Comparison of ENCODE assay signal across 24 cellular contexts in the genomic region with DNA sequence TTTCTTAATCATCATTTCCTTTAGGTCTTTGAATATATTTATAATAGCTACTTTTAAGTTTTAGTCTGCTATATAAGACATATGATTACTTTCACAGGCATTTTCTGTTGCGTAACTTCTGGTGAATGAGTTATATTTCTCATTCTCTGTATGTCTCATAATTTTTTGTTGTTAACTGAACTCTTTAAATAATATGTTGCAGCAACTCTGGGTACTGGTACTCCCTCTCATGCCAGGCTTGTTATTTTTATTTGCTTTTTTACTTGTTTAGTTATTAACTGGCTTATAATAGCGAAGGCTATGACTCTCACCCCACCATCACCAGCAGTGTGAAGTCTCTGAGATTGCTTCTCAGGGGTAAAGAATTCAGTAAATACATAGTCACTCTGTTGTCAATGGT.
A peak's percentile ranks its signal among the peaks of the same experiment; 100 is the strongest.
DNase-seq lines count a peak whose midpoint lies in the region; ATAC-seq and TF ChIP-seq lines count a peak whose summit lies in the region.
"Had no signal": no experiment of that assay in that cellular context is flagged by ENCODE, and none has a peak within 500 bp of the region (broad histone marks: within the 10 kb centered on the region; RNA-seq: fewer than 3 reads in every experiment).

No MANE protein-coding gene starts in this region.

- no peaks in the 10 kb centered on the region for H3K4me1 Mint-ChIP-seq in stimulated activated naive CD8-positive, alpha-beta T cell treated with anti-CD3 and anti-CD28 coated beads, Interleukin-15, amount 100 ng/mL, for 72 hours
- H3K4me1 Mint-ChIP-seq: activated naive CD8-positive, alpha-beta T cell treated with anti-CD3 and anti-CD28 coated beads for 36 hours; CD4-positive, CD25-positive, alpha-beta regulatory T cell had no signal

- no peak overlapping the region for H3K4me3 Mint-ChIP-seq in stimulated activated naive CD8-positive, alpha-beta T cell treated with anti-CD3 and anti-CD28 coated beads, Interleukin-15, amount 100 ng/mL, for 72 hours
- H3K4me3 Mint-ChIP-seq: activated naive CD8-positive, alpha-beta T cell treated with anti-CD3 and anti-CD28 coated beads for 36 hours; CD4-positive, CD25-positive, alpha-beta regulatory T cell had no signal

- no peak overlapping the region for H3K27ac Mint-ChIP-seq in stimulated activated naive CD8-positive, alpha-beta T cell treated with anti-CD3 and anti-CD28 coated beads, Interleukin-15, amount 100 ng/mL, for 72 hours
- H3K27ac Mint-ChIP-seq: activated naive CD8-positive, alpha-beta T cell treated with anti-CD3 and anti-CD28 coated beads for 36 hours had no signal

- DNase-seq in MV-4-11 (lab: John Stamatoyannopoulos, UW) = peak; percentile 7
- peak; percentile 51 for DNase-seq in astrocyte of the spinal cord (ENCODE audit: low read depth, low spot score)
- DNase-seq in fibroblast of pulmonary artery (ENCODE audit: low read depth) = peak; percentile 63
- peak; percentile 67 for DNase-seq in skeletal muscle cell (ENCODE audit: low read depth)
- DNase-seq in stimulated activated CD4-positive, alpha-beta T cell treated with anti-CD3 and anti-CD28 coated beads, Interleukin-4, amount 100 ng/mL, for 4 hours = no peak
- DNase-seq in NCI-H1105 treated with DMSO at 0.1 percent for 48 hours (lab: John Stamatoyannopoulos, UW) = no peak
- DNase-seq in stimulated activated naive CD8-positive, alpha-beta T cell treated with anti-CD3 and anti-CD28 coated beads, Interleukin-15, amount 100 ng/mL, for 72 hours = no peak
- DNase-seq: activated CD4-positive, alpha-beta T cell treated with anti-CD3 and anti-CD28 coated beads for 4 hours; activated effector memory CD4-positive, alpha-beta T cell treated with anti-CD3 and anti-CD28 coated beads, Interleukin-2, amount 50 U/mL, for 16 hours; activated naive CD8-positive, alpha-beta T cell treated with anti-CD3 and anti-CD28 coated beads for 36 hours; activated T-cell treated with anti-CD3 and anti-CD28 coated beads for 4 hours; CD4-positive, CD25-positive, alpha-beta regulatory T cell; erythroblast; foreskin fibroblast; heart right ventricle; mesenchymal stem cell; NCI-H2029 treated with DMSO at 0.1 percent for 48 hours; NCI-H69; sigmoid colon; SK-N-SH; stimulated activated naive CD8-positive, alpha-beta T cell treated with anti-CD3 and anti-CD28 coated beads, Interleukin-15, Interleukin-2, amounts not matched to agents 100 U/mL and 50 U/mL, for 24 hours; tibial artery had no signal

- H3K4me3 ChIP-seq in astrocyte of the spinal cord (ENCODE audit: low read depth, low read length) (no peak overlapping the region), fibroblast of pulmonary artery (replicated peaks; ENCODE audit: low read depth, low read length) (no peak overlapping the region), skeletal muscle cell (ENCODE audit: low read depth, low read length) (no peak overlapping the region)
- H3K4me3 ChIP-seq: heart right ventricle, sigmoid colon, tibial artery had no signal

- H3K9me3 Mint-ChIP-seq in stimulated activated naive CD8-positive, alpha-beta T cell treated with anti-CD3 and anti-CD28 coated beads, Interleukin-15, amount 100 ng/mL, for 72 hours = peaks cover 8 to 17% of the 10 kb centered on the region in 2 donors

- in situ Hi-C loops in astrocyte of the spinal cord (cut with HindIII; ENCODE audit: low sequenced_read_pairs) = no loop called here

- H3K27me3 Mint-ChIP-seq in stimulated activated naive CD8-positive, alpha-beta T cell treated with anti-CD3 and anti-CD28 coated beads, Interleukin-15, amount 100 ng/mL, for 72 hours = no peaks in the 10 kb centered on the region
- H3K27me3 Mint-ChIP-seq: activated naive CD8-positive, alpha-beta T cell treated with anti-CD3 and anti-CD28 coated beads for 36 hours; CD4-positive, CD25-positive, alpha-beta regulatory T cell had no signal

- no peak for ATAC-seq in GM18502 (IDR thresholded peaks at IDR 0.05; ENCODE audit: poor library complexity, unreplicated experiment)
- no peak for ATAC-seq in stimulated activated naive CD8-positive, alpha-beta T cell treated with anti-CD3 and anti-CD28 coated beads, Interleukin-15, amount 100 ng/mL, for 72 hours
- ATAC-seq: heart right ventricle; left lobe of liver; stimulated activated naive CD8-positive, alpha-beta T cell treated with anti-CD3 and anti-CD28 coated beads, Interleukin-15, Interleukin-2, amounts not matched to agents 100 U/mL and 50 U/mL, for 24 hours had no signal

- TF ChIP-seq CTCF in astrocyte of the spinal cord (IDR thresholded peaks at IDR 0.05; ENCODE audit: low read depth, low read length) = no peak
- TF ChIP-seq CTCF in fibroblast of pulmonary artery (IDR thresholded peaks at IDR 0.05; ENCODE audit: low read length, missing control alignments) = no peak

Comparison
In these comparisons a context has a peak if more than half of its experiments do, and no peak if none do; other contexts are left out.
1. DNase-seq: peak in MV-4-11 (single experiment), astrocyte of the spinal cord (single experiment), fibroblast of pulmonary artery (single experiment) and skeletal muscle cell (single experiment); none in stimulated activated CD4-positive, alpha-beta T cell treated with anti-CD3 and anti-CD28 coated beads, Interleukin-4, amount 100 ng/mL, for 4 hours (0 of 2), NCI-H1105 treated with DMSO at 0.1 percent for 48 hours (single experiment) and stimulated activated naive CD8-positive, alpha-beta T cell treated with anti-CD3 and anti-CD28 coated beads, Interleukin-15, amount 100 ng/mL, for 72 hours (0 of 2).